In genomic region chr2:181183878-181184553, GRCh38 we compare ENCODE assay signal across 9 cellular contexts.
DNase-seq lines count a peak whose midpoint lies in the region; ATAC-seq and TF ChIP-seq lines count a peak whose summit lies in the region.
"Had no signal": no experiment of that assay in that cellular context is flagged by ENCODE, and none has a peak within 500 bp of the region (broad histone marks: within the 10 kb centered on the region; RNA-seq: fewer than 3 reads in every experiment).

No MANE protein-coding gene starts in this region.

- H2BK5ac ChIP-seq in H9 (ENCODE audit: insufficient read length, low read length): no peak overlapping the region

- no peaks in the 10 kb centered on the region for H3K23me2 ChIP-seq in H9 (ENCODE audit: insufficient read length, low read depth, low read length, poor library complexity, severe bottlenecking)

- no peak overlapping the region for H4K5ac ChIP-seq in H9 (ENCODE audit: insufficient read length, low read depth, low read length)

- H3K36me3 ChIP-seq in right atrium auricular region: no peaks in the 10 kb centered on the region
- no peaks in the 10 kb centered on the region for H3K36me3 ChIP-seq in CD4-positive, alpha-beta memory T cell (ENCODE audit: insufficient read depth, low read length)
- no peaks in the 10 kb centered on the region for H3K36me3 ChIP-seq in colonic mucosa

- no peaks in the 10 kb centered on the region for H3K9me3 ChIP-seq in right atrium auricular region
- H3K9me3 ChIP-seq in CD4-positive, alpha-beta memory T cell (ENCODE audit: control insufficient read depth in 1 of 2, low read length in 2 of 2): no peaks in the 10 kb centered on the region
- no peaks in the 10 kb centered on the region for H3K9me3 ChIP-seq in colonic mucosa
- H3K9me3 ChIP-seq in H9 (ENCODE audit: control insufficient read depth, low read depth, low read length): no peaks in the 10 kb centered on the region

- no peaks in the 10 kb centered on the region for H3K79me2 ChIP-seq in H9 (ENCODE audit: insufficient read depth, low read length)

- H3K4me1 ChIP-seq in right atrium auricular region: no peaks in the 10 kb centered on the region
- peaks cover 12% of the 10 kb centered on the region for H3K4me1 ChIP-seq in CD4-positive, alpha-beta memory T cell (ENCODE audit: insufficient read depth, low read length)
- no peaks in the 10 kb centered on the region for H3K4me1 ChIP-seq in colonic mucosa
- no peaks in the 10 kb centered on the region for H3K4me1 ChIP-seq in H9 (ENCODE audit: insufficient read depth, low read length)

- no peak overlapping the region for H2BK20ac ChIP-seq in H9 (ENCODE audit: low read depth, low read length, poor library complexity, severe bottlenecking)

- no peak overlapping the region for H3K4me3 Mint-ChIP-seq in CD4-positive, alpha-beta memory T cell
- no peak overlapping the region for H3K4me3 Mint-ChIP-seq in H9

- no peaks in the 10 kb centered on the region for H3K27me3 ChIP-seq in right atrium auricular region
- H3K27me3 ChIP-seq in CD4-positive, alpha-beta memory T cell (ENCODE audit: insufficient read depth, low read length): no peaks in the 10 kb centered on the region
- no peaks in the 10 kb centered on the region for H3K27me3 ChIP-seq in colonic mucosa
- H3K27me3 ChIP-seq in H9 (ENCODE audit: insufficient read depth, low read length): no peaks in the 10 kb centered on the region

- DNase-seq in KBM-7 (peak; percentile 31), germinal center (ENCODE audit: low spot score) (peak; percentile 41), right atrium auricular region (ENCODE audit: low spot score) (no peak), colonic mucosa (no peak), H9 (no peak)
- DNase-seq in CD4-positive, alpha-beta memory T cell: no peak
- DNase-seq: NCI-H524 treated with DMSO at 0.1 percent for 48 hours had no signal

- H3K4me1 Mint-ChIP-seq in CD4-positive, alpha-beta memory T cell: peaks cover 12 to 24% (median 19%) of the 10 kb centered on the region in 4 donors
- 0 out of 4 replicates have a peak, but pooled peaks cover 0 to 5% of the 10 kb centered on the region in 2 experiments for H3K4me1 Mint-ChIP-seq in H9

- no peak overlapping the region for H3K14ac ChIP-seq in H9 (ENCODE audit: insufficient read depth, low read length)

- no peak overlapping the region for H3K23ac ChIP-seq in H9 (ENCODE audit: insufficient read length, low read depth, low read length)

- CTCF ChIA-PET in CD4-positive, alpha-beta memory T cell (lab: Charles Lee; ENCODE audit: partially characterized antibody): interaction anchor here (1.2 kb wide), 1 partner anchor 79 kb away, joined by 3 read pairs; no protein-coding TSS in a partner anchor

- H3K27ac Mint-ChIP-seq in CD4-positive, alpha-beta memory T cell: no peak overlapping the region
- H3K27ac Mint-ChIP-seq in H9: no peak overlapping the region

- H3K4me3 ChIP-seq in right atrium auricular region: no peak overlapping the region
- H3K4me3 ChIP-seq in CD4-positive, alpha-beta memory T cell (ENCODE audit: low read length in 2 of 2): no peak overlapping the region
- no peak overlapping the region for H3K4me3 ChIP-seq in colonic mucosa

- H3K36me3 Mint-ChIP-seq in CD4-positive, alpha-beta memory T cell: peaks cover 3 to 17% of the 10 kb centered on the region in 2 donors
- H3K36me3 Mint-ChIP-seq in H9 (ENCODE audit: insufficient read depth in 1 of 3, low read depth in 3 of 3): no peaks in the 10 kb centered on the region

- no peak overlapping the region for H2BK15ac ChIP-seq in H9 (ENCODE audit: low read depth, low read length)

- ATAC-seq in GM18907 (IDR thresholded peaks at IDR 0.05; ENCODE audit: unreplicated experiment) (peak; percentile 97), HG02610 (IDR thresholded peaks at IDR 0.05; ENCODE audit: unreplicated experiment) (peak; percentile 90)

- no peak overlapping the region for H2BK120ac ChIP-seq in H9 (ENCODE audit: low read depth, low read length, poor library complexity, severe bottlenecking)

- no peak overlapping the region for H3K4ac ChIP-seq in H9 (ENCODE audit: low read depth, low read length)

- H3K9ac ChIP-seq in colonic mucosa (ENCODE audit: low read depth in 2 of 2, low read length in 2 of 2) (no peak overlapping the region), H9 (ENCODE audit: extremely low read depth, insufficient read length, low read length) (no peak overlapping the region)

- POLR2A ChIA-PET in CD4-positive, alpha-beta memory T cell (lab: Charles Lee; ENCODE audit: partially characterized antibody): interaction anchor here (1.1 to 1.6 kb wide), 3 partner anchors 9 to 60 kb away, joined by 3 read pairs; no protein-coding TSS in a partner anchor

- H3K79me1 ChIP-seq in H9 (ENCODE audit: insufficient read depth, low read depth, low read length, poor library complexity, severe bottlenecking): no peaks in the 10 kb centered on the region

- intact Hi-C loops in CD4-positive, alpha-beta memory T cell (cut with micrococcal nuclease): loop anchor here (2.0 kb wide), 1 partner anchor 15 kb away; no protein-coding TSS in a partner anchor
- intact Hi-C loops in colonic mucosa (cut with DNase I): no loop called here

- no peaks in the 10 kb centered on the region for H4K20me1 ChIP-seq in H9 (ENCODE audit: control insufficient read depth, insufficient read depth, insufficient read length)

- H3T11ph ChIP-seq in H9 (ENCODE audit: low read length): no peak overlapping the region

- TF ChIP-seq CTCF in right atrium auricular region (IDR thresholded peaks at IDR 0.05) (no peak), colonic mucosa (IDR thresholded peaks at IDR 0.05) (no peak), H9 (conservative IDR thresholded peaks at IDR 0.05) (no peak)

- H2BK12ac ChIP-seq in H9 (ENCODE audit: insufficient read length, low read depth, low read length): no peak overlapping the region

- no peak overlapping the region for H3K56ac ChIP-seq in H9 (ENCODE audit: insufficient read length, low read depth, low read length)

- no peak overlapping the region for H3K18ac ChIP-seq in H9 (ENCODE audit: insufficient read length, low read depth, low read length)

- peaks cover 0 to 11% (median 4%) of the 10 kb centered on the region in 8 donors for H3K9me3 Mint-ChIP-seq in CD4-positive, alpha-beta memory T cell
- no peaks in the 10 kb centered on the region for H3K9me3 Mint-ChIP-seq in H9

- in situ Hi-C loops in KBM-7 (cut with MboI; ENCODE audit: low pct_unique_long_range_greater_than_20kb, low sequenced_read_pairs): no loop called here

- H2AFZ ChIP-seq in H9 (ENCODE audit: low read length): no peak overlapping the region

- H3K27ac ChIP-seq in right atrium auricular region: no peak overlapping the region
- no peak overlapping the region for H3K27ac ChIP-seq in CD4-positive, alpha-beta memory T cell (ENCODE audit: low read depth, low read length)
- no peak overlapping the region for H3K27ac ChIP-seq in colonic mucosa
- no peak overlapping the region for H3K27ac ChIP-seq in H9 (ENCODE audit: insufficient read length, low read depth, low read length)

- no CpG with 5 or more reads among the region's 4 CpGs for WGBS in H9 (ENCODE audit: extremely low coverage, insufficient read length, low lambda C conversion rate)

- no peak overlapping the region for H2AK5ac ChIP-seq in H9 (ENCODE audit: insufficient read length, low read length)

- H3K27me3 Mint-ChIP-seq in CD4-positive, alpha-beta memory T cell: no peaks in the 10 kb centered on the region
- H3K27me3 Mint-ChIP-seq in H9 (ENCODE audit: low read depth): no peaks in the 10 kb centered on the region

- H4K8ac ChIP-seq in H9 (replicated peaks; ENCODE audit: insufficient read length, low read depth, low read length): no peak overlapping the region

- H4K91ac ChIP-seq in H9 (ENCODE audit: insufficient read length, low read depth, low read length): no peak overlapping the region

- H3K4me2 ChIP-seq in H9 (ENCODE audit: insufficient read depth, insufficient read length, low read length): no peak overlapping the region

Comparison
In these comparisons a context has a peak if more than half of its experiments do, and no peak if none do; other contexts are left out.
1. DNase-seq: peak in KBM-7 (single experiment) and germinal center (single experiment); none in right atrium auricular region (single experiment), CD4-positive, alpha-beta memory T cell (0 of 5), colonic mucosa (single experiment) and H9 (single experiment).